21 cellular contexts compared by ENCODE assay signal in genomic region chr14:96265387-96265786, GRCh38. TPM values are rescaled to one million over a fixed set of nuclear protein-coding genes. Genes with fewer than 3 reads are reported as not detected.
DNase-seq lines count a peak whose midpoint lies in the region; ATAC-seq and TF ChIP-seq lines count a peak whose summit lies in the region.
"Had no signal": no experiment of that assay in that cellular context is flagged by ENCODE, and none has a peak within 500 bp of the region (broad histone marks: within the 10 kb centered on the region; RNA-seq: fewer than 3 reads in every experiment).

No MANE protein-coding gene starts in this region.

- no peak for TF ChIP-seq POLR2A in Peyer's patch (IDR thresholded peaks at IDR 0.05)

- H3K27ac Mint-ChIP-seq in brain: peak overlapping the region in 3 of 5 experiments; percentile 55 to 89 (median 79)
- H3K27ac Mint-ChIP-seq: activated naive CD8-positive, alpha-beta T cell treated with anti-CD3 and anti-CD28 coated beads for 36 hours; activated T-helper 1 cell treated with anti-CD3 and anti-CD28 coated beads, Interleukin-12 subunit alpha, Interleukin-12 subunit beta, Interleukin-2, Interleukin-4 antibody, amounts not matched to agents 30 ng/mL and 10 ng/mL and 1 ng/mL, durations not matched to agents 14 hours and 24 hours and 36 hours; CD4-positive, alpha-beta T cell; neural progenitor cell had no signal

- H3K36me3 ChIP-seq in Peyer's patch: no peaks in the 10 kb centered on the region
- H3K36me3 ChIP-seq: heart left ventricle, neural progenitor cell had no signal

- H3K4me1 Mint-ChIP-seq in brain: peaks cover 41% of the 10 kb centered on the region
- H3K4me1 Mint-ChIP-seq: activated naive CD8-positive, alpha-beta T cell treated with anti-CD3 and anti-CD28 coated beads for 36 hours had no signal

- ATAC-seq in GM21528 (IDR thresholded peaks at IDR 0.05; ENCODE audit: low FRiP score, unreplicated experiment): no peak
- ATAC-seq: heart left ventricle, left ventricle myocardium superior, Right ventricle myocardium inferior had no signal

- no peaks in the 10 kb centered on the region for H3K9me3 ChIP-seq in Peyer's patch
- H3K9me3 ChIP-seq: mucosa of descending colon had no signal

- H3K27ac ChIP-seq in C4-2B (peak overlapping the region; percentile 69), Peyer's patch (no peak overlapping the region)
- H3K27ac ChIP-seq: heart left ventricle, neural progenitor cell had no signal

- peak; percentile 63 for DNase-seq in NCI-H1105 (lab: John Stamatoyannopoulos, UW)
- peak; percentile 41 for DNase-seq in NCI-H2171 (lab: John Stamatoyannopoulos, UW)
- no peak for DNase-seq in Peyer's patch
- no peak for DNase-seq in NOMO-1 treated with dmso at 0.1 percent for 144 hours (lab: John Stamatoyannopoulos, UW; ENCODE audit: unreplicated experiment)
- no peak for DNase-seq in effector CD8-positive, alpha-beta T cell (lab: John Stamatoyannopoulos, UW)
- DNase-seq: activated CD4-positive, CD25-positive, alpha-beta regulatory T cell treated with anti-CD3 and anti-CD28 coated beads, Interleukin-2, amount 50 U/mL, for 72 hours; activated naive CD8-positive, alpha-beta T cell treated with anti-CD3 and anti-CD28 coated beads for 36 hours; CD4-positive, alpha-beta T cell; GOT3; heart left ventricle; left ventricle myocardium superior; stimulated activated CD4-positive, alpha-beta T cell treated with anti-CD3 and anti-CD28 coated beads, Interleukin-4, amount 100 ng/mL, for 1 hour; SW 1271 had no signal

- TF ChIP-seq CTCF in C4-2B (conservative IDR thresholded peaks at IDR 0.05) (no peak), brain (conservative IDR thresholded peaks at IDR 0.05) (no peak), Peyer's patch (IDR thresholded peaks at IDR 0.05) (no peak)

- H3K27me3 ChIP-seq in Peyer's patch: no peaks in the 10 kb centered on the region
- H3K27me3 ChIP-seq: neural progenitor cell had no signal

- no peak overlapping the region for H3K4me3 Mint-ChIP-seq in brain
- H3K4me3 Mint-ChIP-seq: activated naive CD8-positive, alpha-beta T cell treated with anti-CD3 and anti-CD28 coated beads for 36 hours; activated T-helper 1 cell treated with anti-CD3 and anti-CD28 coated beads, Interleukin-12 subunit alpha, Interleukin-12 subunit beta, Interleukin-2, Interleukin-4 antibody, amounts not matched to agents 30 ng/mL and 10 ng/mL and 1 ng/mL, durations not matched to agents 14 hours and 24 hours and 36 hours; CD4-positive, alpha-beta T cell; neural progenitor cell had no signal

- no peak overlapping the region for H3K4me3 ChIP-seq in Peyer's patch
- H3K4me3 ChIP-seq: heart left ventricle, mucosa of descending colon, neural progenitor cell had no signal

- H3K9me3 Mint-ChIP-seq in brain: peaks cover 8 to 16% (median 9%) of the 10 kb centered on the region in 5 experiments
- H3K9me3 Mint-ChIP-seq: activated naive CD8-positive, alpha-beta T cell treated with anti-CD3 and anti-CD28 coated beads for 36 hours; activated T-helper 1 cell treated with anti-CD3 and anti-CD28 coated beads, Interleukin-12 subunit alpha, Interleukin-12 subunit beta, Interleukin-2, Interleukin-4 antibody, amounts not matched to agents 30 ng/mL and 10 ng/mL and 1 ng/mL, durations not matched to agents 14 hours and 24 hours and 36 hours; CD4-positive, alpha-beta T cell had no signal

- no peaks in the 10 kb centered on the region for H3K36me3 Mint-ChIP-seq in brain
- H3K36me3 Mint-ChIP-seq: activated naive CD8-positive, alpha-beta T cell treated with anti-CD3 and anti-CD28 coated beads for 36 hours; neural progenitor cell had no signal

- peaks cover 5% of the 10 kb centered on the region for H3K27me3 Mint-ChIP-seq in brain

- H3K4me1 ChIP-seq in Peyer's patch: peaks cover 0 to 6% (median 0%) of the 10 kb centered on the region in 4 donors
- H3K4me1 ChIP-seq: heart left ventricle, neural progenitor cell had no signal

RNA-seq across cellular contexts. Expression of gene BDKRB1, which starts 9.4 kb away (rescaled TPM):
- polyA plus RNA-seq in brain (ENCODE audit: insufficient read depth, low read depth, low replicate concordance): not detected
- total RNA-seq in Peyer's patch: 1 to 10 TPM; 2.2 to 3.4 (median 2.8) TPM
- total RNA-seq: activated CD8-positive, alpha-beta memory T cell treated with anti-CD3 and anti-CD28 coated beads for 36 hours; activated naive CD8-positive, alpha-beta T cell treated with anti-CD3 and anti-CD28 coated beads for 36 hours; activated T-helper 1 cell treated with anti-CD3 and anti-CD28 coated beads, Interleukin-12 subunit alpha, Interleukin-12 subunit beta, Interleukin-2, Interleukin-4 antibody, amounts not matched to agents 30 ng/mL and 10 ng/mL and 1 ng/mL, durations not matched to agents 14 hours and 24 hours and 36 hours; CD4-positive, alpha-beta T cell; left ventricle myocardium superior; Right ventricle myocardium inferior had no signal

Comparison
In these comparisons a context has a peak if more than half of its experiments do, and no peak if none do; other contexts are left out.
1. DNase-seq: peak in NCI-H1105 (single experiment) and NCI-H2171 (single experiment); none in Peyer's patch (0 of 3), NOMO-1 treated with dmso at 0.1 percent for 144 hours (single experiment) and effector CD8-positive, alpha-beta T cell (single experiment).